20 cellular contexts compared by ENCODE assay signal in the genomic region with DNA sequence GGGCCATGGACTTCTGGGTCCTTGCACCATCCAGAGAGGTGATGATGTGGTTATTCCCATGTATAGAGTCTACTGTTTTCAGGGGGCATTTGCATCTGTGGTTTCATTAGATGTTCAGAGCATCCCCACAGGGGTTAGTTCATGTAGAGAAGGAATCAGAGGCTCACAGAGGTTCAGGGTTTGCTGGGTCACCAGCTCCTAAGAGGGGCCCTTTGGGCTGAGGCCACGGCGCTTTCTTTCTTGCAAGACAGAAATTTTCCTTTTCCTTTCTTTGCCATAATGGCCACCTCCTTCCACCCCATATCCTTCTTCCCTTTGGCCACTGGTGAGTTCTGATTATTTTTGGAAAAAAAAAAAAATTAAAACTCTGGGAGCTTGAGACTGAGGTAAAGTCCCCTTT.
A peak's percentile ranks its signal among the peaks of the same experiment; 100 is the strongest.
DNase-seq lines count a peak whose midpoint lies in the region; ATAC-seq and TF ChIP-seq lines count a peak whose summit lies in the region.
"Had no signal": no experiment of that assay in that cellular context is flagged by ENCODE, and none has a peak within 500 bp of the region (broad histone marks: within the 10 kb centered on the region; RNA-seq: fewer than 3 reads in every experiment).

No MANE protein-coding gene starts in this region.

- peaks cover 0 to 33% (median 6%) of the 10 kb centered on the region in 4 donors for H3K4me1 Mint-ChIP-seq in CD4-positive, CD25-positive, alpha-beta regulatory T cell
- no peaks in the 10 kb centered on the region for H3K4me1 Mint-ChIP-seq in osteocyte (ENCODE audit: unreplicated experiment)

- peak overlapping the region in 2 of 3 donors; percentile 31 to 63 for H3K27ac Mint-ChIP-seq in CD4-positive, CD25-positive, alpha-beta regulatory T cell
- H3K27ac Mint-ChIP-seq in osteocyte (ENCODE audit: unreplicated experiment): no peak overlapping the region

- peaks cover 20% of the 10 kb centered on the region for H3F3A ChIP-seq in Loucy (ENCODE audit: low read depth)

- no peaks in the 10 kb centered on the region for H4K20me1 ChIP-seq in Loucy (ENCODE audit: insufficient read depth, low read length, poor library complexity, severe bottlenecking)

- peaks cover 94% of the 10 kb centered on the region for H3K79me2 ChIP-seq in Loucy (ENCODE audit: insufficient read depth, low read length)

- H3K27me3 ChIP-seq in CD4-positive, CD25-positive, alpha-beta regulatory T cell (ENCODE audit: control insufficient read depth, insufficient read depth, low read length): no peaks in the 10 kb centered on the region
- H3K27me3 ChIP-seq in Loucy (ENCODE audit: insufficient read depth, low read length, poor library complexity, severe bottlenecking): no peaks in the 10 kb centered on the region
- peaks cover 0 to 8% (median 0%) of the 10 kb centered on the region in 7 donors for H3K27me3 ChIP-seq in heart right ventricle
- H3K27me3 ChIP-seq: right atrium auricular region, thyroid gland had no signal

- peak overlapping the region; percentile 94 for H3K4me2 ChIP-seq in Loucy (ENCODE audit: low read depth, low read length, poor library complexity, severe bottlenecking)

- no peak for DNase-seq in CD4-positive, CD25-positive, alpha-beta regulatory T cell
- peak; percentile 26 for DNase-seq in coronary artery (ENCODE audit: low spot score)
- DNase-seq in osteocyte (ENCODE audit: extremely low spot score, unreplicated experiment): peak; percentile 17
- DNase-seq in HK-2 (ENCODE audit: unreplicated experiment): no peak
- DNase-seq in heart right ventricle: no peak
- DNase-seq in KBM-7: no peak
- DNase-seq: activated CD4-positive, alpha-beta T cell treated with anti-CD3 and anti-CD28 coated beads, Interleukin-2, amount 50 U/mL, for 4 hours; anterior cingulate cortex; Caco-2; effector CD8-positive, alpha-beta T cell; IMR-90; NCI-H2081 treated with DMSO at 0.1 percent for 48 hours; NCI-H524 treated with DMSO at 0.1 percent for 48 hours; nucleus accumbens; Right ventricle myocardium superior; thyroid gland had no signal

- intact Hi-C loops in heart right ventricle (cut with DNase I): no loop called here

- H3K9me3 ChIP-seq in CD4-positive, CD25-positive, alpha-beta regulatory T cell (ENCODE audit: control insufficient read depth in 2 of 2, low read length in 2 of 2): no peaks in the 10 kb centered on the region
- H3K9me3 ChIP-seq in Loucy (ENCODE audit: insufficient read depth, low read depth, low read length) (no peaks in the 10 kb centered on the region), heart right ventricle (peaks cover 0 to 8% (median 0%) of the 10 kb centered on the region in 11 donors)
- H3K9me3 ChIP-seq: Caco-2, right atrium auricular region, thyroid gland had no signal

- H3K4me1 ChIP-seq in CD4-positive, CD25-positive, alpha-beta regulatory T cell (ENCODE audit: control insufficient read depth, insufficient read depth, low read length, poor library complexity, severe bottlenecking): no peaks in the 10 kb centered on the region
- H3K4me1 ChIP-seq in Loucy (ENCODE audit: insufficient read depth, low read length, poor library complexity, severe bottlenecking): peaks cover 70% of the 10 kb centered on the region
- H3K4me1 ChIP-seq in heart right ventricle: no peaks in the 10 kb centered on the region
- H3K4me1 ChIP-seq: Caco-2, right atrium auricular region, thyroid gland had no signal

- no peaks in the 10 kb centered on the region for H3K9me2 ChIP-seq in Loucy (replicated peaks; ENCODE audit: low read depth, low read length)

- no peak for ATAC-seq in CD4-positive, CD25-positive, alpha-beta regulatory T cell (ENCODE audit: low read depth in 2 of 2)
- ATAC-seq in GM19397 (IDR thresholded peaks at IDR 0.05; ENCODE audit: unreplicated experiment): no peak
- no peak for ATAC-seq in heart right ventricle

- peaks cover 0 to 3% (median 0%) of the 10 kb centered on the region in 7 donors for H3K9me3 Mint-ChIP-seq in CD4-positive, CD25-positive, alpha-beta regulatory T cell
- peaks cover 6% of the 10 kb centered on the region for H3K9me3 Mint-ChIP-seq in osteocyte (ENCODE audit: unreplicated experiment)

- 83 to 92% methylated on average over 2 of the region's 2 CpGs for WGBS in heart right ventricle, 2 donors

- H3K9ac ChIP-seq in Loucy (ENCODE audit: low read depth, low read length, poor library complexity, severe bottlenecking): peak overlapping the region; percentile 100

- no peak overlapping the region for H3K27ac ChIP-seq in CD4-positive, CD25-positive, alpha-beta regulatory T cell (ENCODE audit: insufficient read depth, low read length, poor library complexity, severe bottlenecking)
- H3K27ac ChIP-seq in coronary artery (no peak overlapping the region), heart right ventricle (no peak overlapping the region)
- H3K27ac ChIP-seq: HL-60, right atrium auricular region had no signal

- peaks cover 2% of the 10 kb centered on the region for H3K36me3 ChIP-seq in CD4-positive, CD25-positive, alpha-beta regulatory T cell (ENCODE audit: control insufficient read depth, insufficient read depth, low read length)
- H3K36me3 ChIP-seq in Loucy (ENCODE audit: insufficient read depth, low read length) (peaks cover 29% of the 10 kb centered on the region), heart right ventricle (no peaks in the 10 kb centered on the region)
- H3K36me3 ChIP-seq: right atrium auricular region, thyroid gland had no signal

- H3K36me3 Mint-ChIP-seq in CD4-positive, CD25-positive, alpha-beta regulatory T cell: peaks cover 14% of the 10 kb centered on the region
- peaks cover 4% of the 10 kb centered on the region for H3K36me3 Mint-ChIP-seq in osteocyte (ENCODE audit: unreplicated experiment)

- H3K4me3 ChIP-seq in CD4-positive, CD25-positive, alpha-beta regulatory T cell (ENCODE audit: low read depth, low read length): no peak overlapping the region
- H3K4me3 ChIP-seq in Loucy (ENCODE audit: low read length, poor library complexity, severe bottlenecking) (peak overlapping the region; percentile 97), coronary artery (no peak overlapping the region), heart right ventricle (no peak overlapping the region)
- H3K4me3 ChIP-seq: right atrium auricular region, thyroid gland had no signal

- TF ChIP-seq CTCF in Loucy (conservative IDR thresholded peaks at IDR 0.05; ENCODE audit: low read length): no peak
- TF ChIP-seq CTCF in coronary artery (IDR thresholded peaks at IDR 0.05): no peak
- no peak for TF ChIP-seq CTCF in osteocyte (IDR thresholded peaks at IDR 0.05)
- TF ChIP-seq CTCF in heart right ventricle (IDR thresholded peaks at IDR 0.05): no peak

- H3K4me3 Mint-ChIP-seq in CD4-positive, CD25-positive, alpha-beta regulatory T cell: peak overlapping the region in 2 of 4 donors; percentile 64 to 71
- H3K4me3 Mint-ChIP-seq in osteocyte (ENCODE audit: unreplicated experiment): no peak overlapping the region

- H3K27me3 Mint-ChIP-seq in CD4-positive, CD25-positive, alpha-beta regulatory T cell: peaks cover 5% of the 10 kb centered on the region
- H3K27me3 Mint-ChIP-seq in osteocyte (ENCODE audit: unreplicated experiment): no peaks in the 10 kb centered on the region

- H2AFZ ChIP-seq in Loucy (ENCODE audit: low read length): no peak overlapping the region

- in situ Hi-C loops in KBM-7 (cut with MboI; ENCODE audit: low pct_unique_long_range_greater_than_20kb, low sequenced_read_pairs): loop anchor here (25.0 kb wide), 1 partner anchor 89 kb away; no protein-coding TSS in a partner anchor

Comparison
In these comparisons a context has a peak if more than half of its experiments do, and no peak if none do; other contexts are left out.
1. DNase-seq: peak in coronary artery (single experiment) and osteocyte (single experiment); none in CD4-positive, CD25-positive, alpha-beta regulatory T cell (0 of 3), HK-2 (single experiment), heart right ventricle (0 of 2) and KBM-7 (single experiment).